ENCODE assay signal across 15 cellular contexts in genomic region chr13:33110386-33110712, GRCh38.
A peak's percentile ranks its signal among the peaks of the same experiment; 100 is the strongest.
DNase-seq lines count a peak whose midpoint lies in the region; ATAC-seq, FAIRE-seq and TF ChIP-seq lines count a peak whose summit lies in the region.
"Had no signal": no experiment of that assay in that cellular context is flagged by ENCODE, and none has a peak within 500 bp of the region (broad histone marks: within the 10 kb centered on the region; RNA-seq: fewer than 3 reads in every experiment).

No MANE protein-coding gene starts in this region.

- no peaks in the 10 kb centered on the region for H3K36me3 Mint-ChIP-seq in stimulated activated naive B cell treated with anti-CD40 and anti-IgM and Interleukin-4, amounts not matched to agents 10 μg/mL and 1 μg/mL and 100 μg/mL, for 72 hours

- H3K4me2 ChIP-seq in GM12878 (ENCODE audit: control insufficient read depth, insufficient read depth) (peak overlapping the region; percentile 90), hepatocyte (no peak overlapping the region)

- H3K4me1 ChIP-seq in GM12878 (ENCODE audit: control insufficient read depth, insufficient read depth, low read length) (peaks cover 59% of the 10 kb centered on the region), hepatocyte (ENCODE audit: insufficient read depth) (peaks cover 33% of the 10 kb centered on the region)
- H3K4me1 ChIP-seq: BE2C had no signal

- H3K9ac ChIP-seq in GM12878 (ENCODE audit: control insufficient read depth, insufficient read depth, low read length): peak overlapping the region; percentile 77

- H2AFZ ChIP-seq in GM12878 (ENCODE audit: control insufficient read depth, low read depth, low read length) (peak overlapping the region; percentile 88), hepatocyte (no peak overlapping the region)

- no peaks in the 10 kb centered on the region for H4K20me1 ChIP-seq in GM12878 (ENCODE audit: control insufficient read depth, insufficient read depth)
- no peaks in the 10 kb centered on the region for H4K20me1 ChIP-seq in hepatocyte (ENCODE audit: insufficient read depth, poor library complexity, severe bottlenecking)

- DNase-seq in GM12865 (ENCODE audit: low read depth) (no peak), GM12878 (ENCODE audit: low read depth, low spot score) (no peak), hepatocyte (ENCODE audit: low spot score) (no peak), Ammon's horn (ENCODE audit: low spot score) (no peak), GM12891 (ENCODE audit: insufficient read length, low spot score) (no peak), GM10248 (ENCODE audit: extremely low spot score) (no peak)
- DNase-seq in stimulated activated naive B cell treated with anti-CD40 and anti-IgM and Interleukin-4, amounts not matched to agents 10 μg/mL and 1 μg/mL and 100 μg/mL, for 72 hours: no peak
- DNase-seq: activated CD4-positive, alpha-beta T cell treated with anti-CD3 and anti-CD28 coated beads for 1 hour; activated T-cell treated with anti-CD3 and anti-CD28 coated beads, Interleukin-2, amount 50 U/mL, for 24 hours; anterior cingulate cortex; DND-41; NCI-H146 had no signal

- H3K4me3 Mint-ChIP-seq in stimulated activated naive B cell treated with anti-CD40 and anti-IgM and Interleukin-4, amounts not matched to agents 10 μg/mL and 1 μg/mL and 100 μg/mL, for 72 hours: peak overlapping the region; percentile 5 to 53
- H3K4me3 Mint-ChIP-seq: activated T-cell treated with anti-CD3 and anti-CD28 coated beads, Interleukin-2, amount 50 U/mL, for 24 hours; endodermal cell had no signal

- in situ Hi-C loops in GM12878 (cut with MboI): no loop called here

- intact Hi-C loops in GM12878 (cut with micrococcal nuclease; ENCODE audit: unreplicated experiment): loop anchor here (2.0 kb wide), 1 partner anchor 36 kb away; no protein-coding TSS in a partner anchor

- TF ChIP-seq CTCF in GM12865 (IDR thresholded peaks at IDR 0.05; ENCODE audit: insufficient read depth, low read depth, low read length, missing control alignments) (no peak), GM12878 (IDR thresholded peaks at IDR 0.05 in 2 of 3, conservative IDR thresholded peaks at IDR 0.05 in 1 of 3; ENCODE audit: control insufficient read depth in 2 of 3, extremely low read depth in 1 of 3, insufficient read depth in 1 of 3, low read depth in 3 of 3, low read length in 3 of 3) (no peak), hepatocyte (IDR thresholded peaks at IDR 0.05; ENCODE audit: poor library complexity) (no peak), GM10248 (IDR thresholded peaks at IDR 0.05; ENCODE audit: control extremely low read depth, extremely low read depth, low read depth, missing control alignments) (no peak)

- ATAC-seq in GM12878 (peak; percentile 7), HG03039 (IDR thresholded peaks at IDR 0.05; ENCODE audit: unreplicated experiment) (no peak)
- ATAC-seq in stimulated activated naive B cell treated with anti-CD40 and anti-IgM and Interleukin-4, amounts not matched to agents 10 μg/mL and 1 μg/mL and 100 μg/mL, for 72 hours (replicated peaks): no peak

- BruUV-seq in GM12878 (replicated peaks; lab: Mats Ljungman, UMichigan): TSS peak; percentile 31

- H3K27me3 ChIP-seq in GM12878 (replicated peaks in 1 of 2; ENCODE audit: control insufficient read depth in 2 of 2, insufficient read depth in 2 of 2, low read length in 1 of 2): no peaks in the 10 kb centered on the region
- no peaks in the 10 kb centered on the region for H3K27me3 ChIP-seq in hepatocyte
- H3K27me3 ChIP-seq: BE2C had no signal

- peak overlapping the region; percentile 78 for H3K4me3 ChIP-seq in GM12865 (ENCODE audit: low read depth, low read length)
- no peak overlapping the region for H3K4me3 ChIP-seq in GM12878
- no peak overlapping the region for H3K4me3 ChIP-seq in hepatocyte

- H3K36me3 ChIP-seq in GM12878 (ENCODE audit: control insufficient read depth in 2 of 2, insufficient read depth in 2 of 2, low read length in 1 of 2) (peaks cover 8 to 32% of the 10 kb centered on the region in 2 experiments), hepatocyte (replicated peaks; ENCODE audit: insufficient read depth, low read depth) (no peaks in the 10 kb centered on the region)

- SMC1A ChIA-PET in GM12878 (lab: Charles Lee; ENCODE audit: uncharacterized antibody, unreplicated experiment): interaction anchor here (0.8 to 7.6 kb wide), 21 partner anchors 11 to 115 kb away, joined by 3 to 95 read pairs (median 6); no protein-coding TSS in a partner anchor

- H3K9me3 Mint-ChIP-seq in stimulated activated naive B cell treated with anti-CD40 and anti-IgM and Interleukin-4, amounts not matched to agents 10 μg/mL and 1 μg/mL and 100 μg/mL, for 72 hours: no peaks in the 10 kb centered on the region
- H3K9me3 Mint-ChIP-seq: activated T-cell treated with anti-CD3 and anti-CD28 coated beads, Interleukin-2, amount 50 U/mL, for 24 hours; endodermal cell had no signal

- no peak for FAIRE-seq in GM12878 (lab: Jason Lieb, UNC)
- FAIRE-seq in GM12891 (lab: Jason Lieb, UNC): no peak

- H3K79me2 ChIP-seq in GM12878 (ENCODE audit: control insufficient read depth, insufficient read depth, low read length) (peaks cover 3% of the 10 kb centered on the region), hepatocyte (no peaks in the 10 kb centered on the region)

- H3K27me3 Mint-ChIP-seq in stimulated activated naive B cell treated with anti-CD40 and anti-IgM and Interleukin-4, amounts not matched to agents 10 μg/mL and 1 μg/mL and 100 μg/mL, for 72 hours: peaks cover 13 to 23% of the 10 kb centered on the region in 2 donors

- POLR2A ChIA-PET in GM12878 (lab: Charles Lee): interaction anchor here (1.0 to 7.2 kb wide), 9 partner anchors 22 to 95 kb away, joined by 3 to 62 read pairs (median 6); no protein-coding TSS in a partner anchor
- POLR2A ChIA-PET in GM10248 (lab: Yijun Ruan, JAX): no interaction called here

- CTCF ChIA-PET in GM12878 (lab: Yijun Ruan, JAX) (interaction anchor here (0.8 to 5.7 kb wide), 28 partner anchors 10 to 614 kb away, joined by 3 to 52 read pairs (median 7); no protein-coding TSS in a partner anchor), GM10248 (lab: Yijun Ruan, JAX) (interaction anchor here (1.0 to 2.9 kb wide), 13 partner anchors 10 to 433 kb away, joined by 3 to 10 read pairs (median 4); no protein-coding TSS in a partner anchor)

- H3K4me1 Mint-ChIP-seq in stimulated activated naive B cell treated with anti-CD40 and anti-IgM and Interleukin-4, amounts not matched to agents 10 μg/mL and 1 μg/mL and 100 μg/mL, for 72 hours: peaks cover 29 to 33% of the 10 kb centered on the region in 2 donors

- RAD21 ChIA-PET in GM12878 (lab: Charles Lee; ENCODE audit: unreplicated experiment): interaction anchor here (1.0 to 6.9 kb wide), 20 partner anchors 11 to 619 kb away, joined by 3 to 80 read pairs (median 6); no protein-coding TSS in a partner anchor

- no peak overlapping the region for H3K27ac Mint-ChIP-seq in stimulated activated naive B cell treated with anti-CD40 and anti-IgM and Interleukin-4, amounts not matched to agents 10 μg/mL and 1 μg/mL and 100 μg/mL, for 72 hours
- H3K27ac Mint-ChIP-seq: activated T-cell treated with anti-CD3 and anti-CD28 coated beads, Interleukin-2, amount 50 U/mL, for 24 hours; endodermal cell had no signal

- TF ChIP-seq EP300 in GM12878 (IDR thresholded peaks at IDR 0.05; ENCODE audit: borderline replicate concordance in 1 of 2, control insufficient read depth in 1 of 2, low read depth in 2 of 2, low read length in 2 of 2): no peak

- H3K9me3 ChIP-seq in GM12878 (replicated peaks; ENCODE audit: control insufficient read depth, insufficient read depth, low read length) (no peaks in the 10 kb centered on the region), hepatocyte (ENCODE audit: low read depth) (no peaks in the 10 kb centered on the region)
- H3K9me3 ChIP-seq: BE2C had no signal

- TF ChIP-seq RAD21 in GM12878 (IDR thresholded peaks at IDR 0.05; ENCODE audit: insufficient read depth, low read depth, low read length): no peak

- no peak for TF ChIP-seq POLR2A in GM12878 (IDR thresholded peaks at IDR 0.05; ENCODE audit: low read depth, low read length)
- no peak for TF ChIP-seq POLR2A in GM12891 (IDR thresholded peaks at IDR 0.05; ENCODE audit: low read depth, low read length)

- WGBS in GM12878 (ENCODE audit: insufficient coverage, insufficient replicate concordance, low lambda C conversion rate, missing lambda C conversion rate): 22% methylated on average over 5 of the region's 5 CpGs
- 95% methylated on average over 5 of the region's 5 CpGs for WGBS in hepatocyte (ENCODE audit: low lambda C conversion rate, missing lambda C conversion rate)

- no peaks in the 10 kb centered on the region for H3K9me2 ChIP-seq in hepatocyte (replicated peaks; ENCODE audit: insufficient read depth)

- H3K27ac ChIP-seq in GM12878 (ENCODE audit: control insufficient read depth, insufficient read depth) (peak overlapping the region; percentile 91), hepatocyte (peak overlapping the region; percentile 25)

TF ChIP-seq in GM12878, 131 proteins besides CTCF, POLR2A, EP300 and RAD21 (continues in another document):
- TF ChIP-seq RELA (IDR thresholded peaks at IDR 0.05; ENCODE audit: borderline replicate concordance, partially characterized antibody) (no peak), MXI1 (IDR thresholded peaks at IDR 0.05; ENCODE audit: low read depth, low read length) (peak; percentile 16; the same call in 1 of the 2 replicates)

TF ChIP-seq in GM12891, 5 proteins besides CTCF, POLR2A, EP300 and RAD21:
- TF ChIP-seq TAF1 (IDR thresholded peaks at IDR 0.05; ENCODE audit: low read depth, low read length): no peak
- no peak for TF ChIP-seq POU2F2 (IDR thresholded peaks at IDR 0.05; ENCODE audit: low read depth, low read length)
- no peak for TF ChIP-seq SPI1 (IDR thresholded peaks at IDR 0.05; ENCODE audit: low read depth, low read length)
- TF ChIP-seq POLR2AphosphoS5 (IDR thresholded peaks at IDR 0.05; ENCODE audit: low read depth, low read length): no peak
- TF ChIP-seq PAX5 (IDR thresholded peaks at IDR 0.05; ENCODE audit: insufficient read depth, low read length, severe bottlenecking): no peak
